Comparison of ENCODE assay signal across 21 cellular contexts in the genomic region with DNA sequence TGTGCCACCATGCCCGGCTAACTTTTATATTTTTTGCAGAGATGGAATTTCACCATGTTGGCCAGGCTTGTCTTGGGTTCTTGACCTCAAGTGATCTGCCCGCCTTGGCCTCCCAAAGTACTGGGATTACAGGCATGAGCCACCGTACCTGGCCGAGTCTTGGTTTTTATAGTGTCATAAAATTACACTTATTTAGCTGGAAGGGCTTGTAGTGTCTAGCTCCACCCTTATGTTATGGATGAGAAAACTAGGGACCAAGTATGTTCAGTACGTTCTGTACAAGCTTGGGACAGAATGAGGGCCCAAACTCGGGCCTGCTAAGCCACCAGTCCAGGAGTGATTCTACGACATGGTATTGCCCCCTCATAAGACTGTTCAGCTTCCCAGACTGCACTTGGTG.
"Had no signal": no experiment of that assay in that cellular context is flagged by ENCODE, and none has a peak within 500 bp of the region (broad histone marks: within the 10 kb centered on the region; RNA-seq: fewer than 3 reads in every experiment).

No MANE protein-coding gene starts in this region.

- FAIRE-seq: RCC 7860 had no signal

- H3K9me3 ChIP-seq: MG63, SJSA1 had no signal

- H3K4me1 ChIP-seq: SJSA1 had no signal

- H3K4me3 ChIP-seq: MG63, SJSA1, SK-N-MC had no signal

- H3K27me3 ChIP-seq: MG63, SJSA1 had no signal

- DNase-seq: Karpas-422, KG1, MG63, NCI-H1092, NCI-H1105 treated with DMSO at 0.1 percent for 48 hours, NCI-H1417 treated with DMSO at 0.1 percent for 48 hours, NCI-H146, NCI-H1694 treated with DMSO at 0.1 percent for 48 hours, NCI-H1930, NCI-H2081, NCI-H2107, NCI-H2227 treated with DMSO at 0.1 percent for 48 hours, NCI-H524, NCI-H526 treated with DMSO at 0.1 percent for 48 hours, NCI-H748 treated with DMSO at 0.1 percent for 48 hours, Right ventricle myocardium superior, RPMI8226, SIG-M5 had no signal

- H3K36me3 ChIP-seq: MG63, SJSA1 had no signal

- H3K27ac ChIP-seq: SJSA1, SK-N-MC had no signal
